11 cellular contexts compared by ENCODE assay signal in genomic region chr9:129776566-129776937, GRCh38. TPM values are rescaled to one million over a fixed set of nuclear protein-coding genes. Genes with fewer than 3 reads are reported as not detected.
DNase-seq lines count a peak whose midpoint lies in the region; ATAC-seq, FAIRE-seq and TF ChIP-seq lines count a peak whose summit lies in the region.
"Had no signal": no experiment of that assay in that cellular context is flagged by ENCODE, and none has a peak within 500 bp of the region (broad histone marks: within the 10 kb centered on the region; RNA-seq: fewer than 3 reads in every experiment).

No MANE protein-coding gene starts in this region.

- H3K4me1 Mint-ChIP-seq in T-helper 17 cell, result peaks cover 13% of the 10 kb centered on the region

- ATAC-seq in T-helper 17 cell (no peak), sciatic nerve (peak; percentile 27)

- peak overlapping the region; percentile 25 to 99 (median 98); a peak in 21 of 22 replicates for H3K27ac ChIP-seq in BLaER1 treated with 17β-estradiol and CSF1 and Interleukin-3, amounts not matched to agents 10 nM and 100 nM

- TF ChIP-seq CTCF in foreskin fibroblast (IDR thresholded peaks at IDR 0.05; ENCODE audit: low read depth, low read length) (no peak), GM20000 (IDR thresholded peaks at IDR 0.05; ENCODE audit: extremely low read depth, missing control alignments) (no peak)

- peaks cover 3% of the 10 kb centered on the region for H3K36me3 Mint-ChIP-seq in T-helper 17 cell (ENCODE audit: low read depth)

- peaks cover 41% of the 10 kb centered on the region for H3K27me3 Mint-ChIP-seq in T-helper 17 cell

- H3K36me3 ChIP-seq in BLaER1 treated with 17β-estradiol and CSF1 and Interleukin-3, amounts not matched to agents 10 nM and 100 nM, result no peaks in the 10 kb centered on the region
- H3K36me3 ChIP-seq in HAP-1 (replicated peaks), result no peaks in the 10 kb centered on the region

- H3K4me3 ChIP-seq in BLaER1 treated with 17β-estradiol and CSF1 and Interleukin-3, amounts not matched to agents 10 nM and 100 nM, result peak overlapping the region in 9 of 10 experiments; percentile 11 to 65 (median 53); a peak in 14 of 20 replicates
- H3K4me3 ChIP-seq in foreskin fibroblast (ENCODE audit: low read depth in 1 of 2, low read length in 2 of 2), result peak overlapping the region; percentile 23 to 30
- H3K4me3 ChIP-seq in HAP-1, result no peak overlapping the region

- H3K9me3 ChIP-seq in BLaER1 treated with 17β-estradiol and CSF1 and Interleukin-3, amounts not matched to agents 10 nM and 100 nM (replicated peaks in 1 of 11), result no peaks in the 10 kb centered on the region
- H3K9me3 ChIP-seq in T-helper 17 cell (ENCODE audit: control insufficient read depth, low read length, poor library complexity, severe bottlenecking) (no peaks in the 10 kb centered on the region), HAP-1 (no peaks in the 10 kb centered on the region)

- H3K27ac Mint-ChIP-seq in T-helper 17 cell, result peak overlapping the region; percentile 51
- H3K27ac Mint-ChIP-seq: progenitor cell of endocrine pancreas had no signal

- peak overlapping the region; percentile 39 to 90 (median 85); a peak in 21 of 22 replicates for H3K9ac ChIP-seq in BLaER1 treated with 17β-estradiol and CSF1 and Interleukin-3, amounts not matched to agents 10 nM and 100 nM

- no peak overlapping the region for H3K4me3 Mint-ChIP-seq in T-helper 17 cell

- intact Hi-C loops in sciatic nerve (cut with DNase I), result no loop called here

- peaks cover 45 to 95% (median 80%) of the 10 kb centered on the region in 10 experiments for H3K4me1 ChIP-seq in BLaER1 treated with 17β-estradiol and CSF1 and Interleukin-3, amounts not matched to agents 10 nM and 100 nM
- H3K4me1 ChIP-seq in HAP-1, result no peaks in the 10 kb centered on the region

- no peak for DNase-seq in T-helper 17 cell
- DNase-seq in foreskin fibroblast, result peak; percentile 26 to 66
- no peak for DNase-seq in sciatic nerve (ENCODE audit: low spot score)
- DNase-seq in activated CD4-positive, alpha-beta T cell treated with anti-CD3 and anti-CD28 coated beads, Interleukin-2, amount 50 U/mL, for 4 hours, result no peak
- DNase-seq in GM20000 (ENCODE audit: low spot score), result no peak
- no peak for DNase-seq in HAP-1 (ENCODE audit: low spot score in 2 of 2)
- DNase-seq in GM12891 (ENCODE audit: insufficient read length, low spot score), result no peak
- DNase-seq: NCI-H1930 had no signal

- TF ChIP-seq POLR2A in GM12891 (IDR thresholded peaks at IDR 0.05; ENCODE audit: low read depth, low read length), result no peak

- in situ Hi-C loops in HAP-1 (cut with MboI; ENCODE audit: low sequenced_read_pairs), result no loop called here

- FAIRE-seq in GM12891 (lab: Jason Lieb, UNC), result no peak
- FAIRE-seq: bronchial epithelial cell had no signal

- H3K4me2 ChIP-seq in BLaER1 treated with 17β-estradiol and CSF1 and Interleukin-3, amounts not matched to agents 10 nM and 100 nM, result peak overlapping the region; percentile 85 to 97 (median 94)

- peaks cover 0 to 7% (median 0%) of the 10 kb centered on the region in 11 experiments; a peak in 5 of 22 replicates for H3K27me3 ChIP-seq in BLaER1 treated with 17β-estradiol and CSF1 and Interleukin-3, amounts not matched to agents 10 nM and 100 nM
- H3K27me3 ChIP-seq in HAP-1 (ENCODE audit: low read depth), result no peaks in the 10 kb centered on the region

- no peaks in the 10 kb centered on the region for H4K20me1 ChIP-seq in BLaER1 treated with 17β-estradiol and CSF1 and Interleukin-3, amounts not matched to agents 10 nM and 100 nM

TF ChIP-seq in GM12891, 5 proteins besides CTCF, POLR2A, EP300 and RAD21:
- TF ChIP-seq POU2F2 (IDR thresholded peaks at IDR 0.05; ENCODE audit: low read depth, low read length) (no peak), POLR2AphosphoS5 (IDR thresholded peaks at IDR 0.05; ENCODE audit: low read depth, low read length) (no peak), TAF1 (IDR thresholded peaks at IDR 0.05; ENCODE audit: low read depth, low read length) (no peak), PAX5 (IDR thresholded peaks at IDR 0.05; ENCODE audit: insufficient read depth, low read length, severe bottlenecking) (no peak), SPI1 (IDR thresholded peaks at IDR 0.05; ENCODE audit: low read depth, low read length) (no peak)

RNA-seq across cellular contexts. Expression of gene PTGES, which starts 23.7 kb away (rescaled TPM):
- total RNA-seq in T-helper 17 cell, result under 1 TPM in 1 of 2 donors, not detected in 1; 0.15 TPM
- total RNA-seq in sciatic nerve, result 23.3 TPM
- polyA plus RNA-seq in GM12891 (2012; ENCODE audit: low read depth, missing spikeins), result 0.08 TPM

RNA-seq across cellular contexts. Expression of gene TOR1B, which starts 26.4 kb away (rescaled TPM):
- 10 to 100 TPM; 13.2 to 18.7 TPM for total RNA-seq in T-helper 17 cell
- 15.7 TPM for total RNA-seq in sciatic nerve
- polyA plus RNA-seq in GM12891 (2012; ENCODE audit: low read depth, missing spikeins), result 8.2 TPM

RNA-seq across cellular contexts. Expression of gene TOR1A, which starts 47.4 kb away (rescaled TPM):
- 10 to 100 TPM; 16.7 to 17.2 TPM for total RNA-seq in T-helper 17 cell
- total RNA-seq in sciatic nerve, result 24.6 TPM
- polyA plus RNA-seq in GM12891 (2012; ENCODE audit: low read depth, missing spikeins), result 27.1 TPM

RNA-seq across cellular contexts. Expression of gene C9orf78, which starts 58.5 kb away (rescaled TPM):
- total RNA-seq in T-helper 17 cell (100 to 1,000 TPM in 1 of 2 donors, 10 to 100 TPM in 1; 96.2 to 111 TPM), sciatic nerve (38.6 TPM)
- 27.4 TPM for polyA plus RNA-seq in GM12891 (2012; ENCODE audit: low read depth, missing spikeins)

RNA-seq across cellular contexts. Expression of gene USP20, which starts 58.7 kb away (rescaled TPM):
- total RNA-seq in T-helper 17 cell (10 to 100 TPM; 80.7 to 90.0 TPM), sciatic nerve (28.7 TPM)
- 13.4 TPM for polyA plus RNA-seq in GM12891 (2012; ENCODE audit: low read depth, missing spikeins)

Comparison
In these comparisons a context has a peak if more than half of its experiments do, and no peak if none do; other contexts are left out.
1. DNase-seq: peak in foreskin fibroblast (2 of 2); none in T-helper 17 cell (0 of 3), sciatic nerve (single experiment), activated CD4-positive, alpha-beta T cell treated with anti-CD3 and anti-CD28 coated beads, Interleukin-2, amount 50 U/mL, for 4 hours (0 of 2), GM20000 (single experiment), HAP-1 (0 of 2) and GM12891 (single experiment).
2. RNA of gene PTGES, which starts 23.7 kb away (total RNA-seq): 23.3 TPM in sciatic nerve (single experiment); 0.15 TPM in T-helper 17 cell; every median in the first group is over 10 times any median in the second.